In the genomic region with DNA sequence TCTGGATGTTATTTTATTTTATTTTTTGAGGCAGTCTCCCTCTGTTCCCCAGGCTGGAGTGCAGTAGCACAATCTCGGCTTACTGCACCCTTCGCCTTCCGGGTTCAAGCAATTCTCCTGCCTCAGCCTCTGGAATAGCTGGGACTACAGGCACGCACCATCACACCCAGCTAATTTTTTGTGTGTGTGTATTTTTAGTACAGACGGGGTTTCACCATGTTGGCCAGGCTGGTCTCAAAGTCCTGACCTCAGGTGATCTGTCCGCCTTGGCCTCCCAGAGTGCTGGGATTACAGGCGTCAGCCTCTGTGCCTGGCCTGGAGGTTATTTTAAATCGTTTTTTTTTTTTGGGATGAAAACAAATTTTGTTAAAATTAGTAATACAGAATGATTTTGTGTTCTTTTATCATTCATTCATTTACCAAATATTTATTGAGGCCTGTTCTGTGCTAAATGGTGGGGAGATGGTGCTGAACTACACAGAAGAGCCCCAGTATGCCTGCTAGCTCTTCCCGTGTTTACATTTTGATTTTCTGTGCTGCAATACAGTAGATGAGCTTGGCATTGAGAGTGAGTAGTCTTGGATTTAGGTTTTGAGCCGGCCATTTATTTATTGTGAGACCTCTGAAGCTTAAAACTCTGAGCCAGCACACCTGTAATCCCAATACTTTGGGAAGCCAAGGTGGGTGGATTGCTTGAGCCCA, we compare ENCODE assay signal across 21 cellular contexts. TPM values are rescaled to one million over a fixed set of nuclear protein-coding genes. Genes with fewer than 3 reads are reported as not detected.
DNase-seq lines count a peak whose midpoint lies in the region; ATAC-seq and TF ChIP-seq lines count a peak whose summit lies in the region.
"Had no signal": no experiment of that assay in that cellular context is flagged by ENCODE, and none has a peak within 500 bp of the region (broad histone marks: within the 10 kb centered on the region; RNA-seq: fewer than 3 reads in every experiment).

No MANE protein-coding gene starts in this region.

- H3K4me3 Mint-ChIP-seq in natural killer cell = no peak overlapping the region
- no peak overlapping the region for H3K4me3 Mint-ChIP-seq in natural killer cell treated with Interleukin-12 subunit alpha and Interleukin-12 subunit beta and Interleukin-15 and Interleukin-18, amount 100 ng/mL, for 72 hours
- H3K4me3 Mint-ChIP-seq in neural progenitor cell = no peak overlapping the region
- H3K4me3 Mint-ChIP-seq in activated CD8-positive, alpha-beta memory T cell treated with anti-CD3 and anti-CD28 coated beads, Interleukin-2, amount 10 ng/mL, durations not matched to agents 7 days and 5 days = no peak overlapping the region
- no peak overlapping the region for H3K4me3 Mint-ChIP-seq in CD14-positive monocyte
- H3K4me3 Mint-ChIP-seq: stimulated activated memory B cell treated with anti-CD40 and anti-IgM and Interleukin-4, amounts not matched to agents 10 μg/mL and 1 μg/mL and 100 μg/mL, for 72 hours had no signal

- peaks cover 85% of the 10 kb centered on the region for H4K20me1 ChIP-seq in neural progenitor cell (ENCODE audit: low read depth)

- H3K36me3 ChIP-seq in neural progenitor cell = no peaks in the 10 kb centered on the region
- H3K36me3 ChIP-seq: ascending aorta, pancreas, Peyer's patch, transverse colon had no signal

- no peak for DNase-seq in natural killer cell
- DNase-seq in natural killer cell treated with Interleukin-12 subunit alpha and Interleukin-12 subunit beta and Interleukin-15 and Interleukin-18, amount 100 ng/mL, for 72 hours (ENCODE audit: low spot score) = no peak
- DNase-seq in left ventricle myocardium superior = peak; percentile 35
- no peak for DNase-seq in neural progenitor cell (ENCODE audit: low spot score)
- no peak for DNase-seq in hippocampal formation (lab: John Stamatoyannopoulos, UW)
- no peak for DNase-seq in activated CD8-positive, alpha-beta memory T cell treated with anti-CD3 and anti-CD28 coated beads, Interleukin-2, amount 10 ng/mL, durations not matched to agents 7 days and 5 days
- DNase-seq in CD14-positive monocyte (ENCODE audit: low spot score) = no peak
- no peak for DNase-seq in activated effector memory CD4-positive, alpha-beta T cell treated with anti-CD3 and anti-CD28 coated beads, Interleukin-2, amount 50 U/mL, for 16 hours
- DNase-seq: ACHN; activated naive CD4-positive, alpha-beta T cell treated with Interleukin-2 at 50 U/mL for 16 hours; cortex of kidney; HCEC 1CT; NCI-H1436 treated with DMSO at 0.1 percent for 48 hours; pancreas; Peyer's patch; T1000; transverse colon had no signal

- H3K36me3 Mint-ChIP-seq in natural killer cell (no peaks in the 10 kb centered on the region), neural progenitor cell (peaks cover 2% of the 10 kb centered on the region), CD14-positive monocyte (peaks cover 17 to 40% of the 10 kb centered on the region in 2 donors)
- no peaks in the 10 kb centered on the region for H3K36me3 Mint-ChIP-seq in natural killer cell treated with Interleukin-12 subunit alpha and Interleukin-12 subunit beta and Interleukin-15 and Interleukin-18, amount 100 ng/mL, for 72 hours
- H3K36me3 Mint-ChIP-seq in activated CD8-positive, alpha-beta memory T cell treated with anti-CD3 and anti-CD28 coated beads, Interleukin-2, amount 10 ng/mL, durations not matched to agents 7 days and 5 days = peaks cover 9% of the 10 kb centered on the region
- H3K36me3 Mint-ChIP-seq: stimulated activated memory B cell treated with anti-CD40 and anti-IgM and Interleukin-4, amounts not matched to agents 10 μg/mL and 1 μg/mL and 100 μg/mL, for 72 hours had no signal

- H3K27me3 ChIP-seq in neural progenitor cell = no peaks in the 10 kb centered on the region
- H3K27me3 ChIP-seq: ascending aorta, pancreas, Peyer's patch, transverse colon had no signal

- H3K27me3 Mint-ChIP-seq in natural killer cell (ENCODE audit: low read depth in 2 of 2) = no peaks in the 10 kb centered on the region
- H3K27me3 Mint-ChIP-seq in natural killer cell treated with Interleukin-12 subunit alpha and Interleukin-12 subunit beta and Interleukin-15 and Interleukin-18, amount 100 ng/mL, for 72 hours = no peaks in the 10 kb centered on the region
- H3K27me3 Mint-ChIP-seq in neural progenitor cell (ENCODE audit: insufficient read depth, low read depth) = peaks cover 2% of the 10 kb centered on the region
- no peaks in the 10 kb centered on the region for H3K27me3 Mint-ChIP-seq in activated CD8-positive, alpha-beta memory T cell treated with anti-CD3 and anti-CD28 coated beads, Interleukin-2, amount 10 ng/mL, durations not matched to agents 7 days and 5 days
- H3K27me3 Mint-ChIP-seq in CD14-positive monocyte (ENCODE audit: low read depth in 3 of 3) = no peaks in the 10 kb centered on the region
- H3K27me3 Mint-ChIP-seq: stimulated activated memory B cell treated with anti-CD40 and anti-IgM and Interleukin-4, amounts not matched to agents 10 μg/mL and 1 μg/mL and 100 μg/mL, for 72 hours had no signal

- H3K4me2 ChIP-seq in neural progenitor cell = peak overlapping the region; percentile 91

- no peak for ATAC-seq in natural killer cell
- ATAC-seq in natural killer cell treated with Interleukin-12 subunit alpha and Interleukin-12 subunit beta and Interleukin-15 and Interleukin-18, amount 100 ng/mL, for 72 hours = no peak
- ATAC-seq in left ventricle myocardium superior = peak; percentile 48
- ATAC-seq in activated CD8-positive, alpha-beta memory T cell treated with anti-CD3 and anti-CD28 coated beads, Interleukin-2, amount 10 ng/mL, durations not matched to agents 7 days and 5 days = no peak
- ATAC-seq: esophagus mucosa; pancreas; SK-N-SH treated with all-trans-retinoic acid at 6 μM for 48 hours; stimulated activated memory B cell treated with anti-CD40 and anti-IgM and Interleukin-4, amounts not matched to agents 10 μg/mL and 1 μg/mL and 100 μg/mL, for 72 hours had no signal

- H3K4me1 ChIP-seq in neural progenitor cell = peaks cover 48% of the 10 kb centered on the region

- CTCF ChIA-PET in activated CD8-positive, alpha-beta memory T cell treated with anti-CD3 and anti-CD28 coated beads, Interleukin-2, amount 10 ng/mL, durations not matched to agents 7 days and 5 days (lab: Charles Lee) = interaction anchor here (0.7 to 1.5 kb wide), 3 partner anchors 13 to 199 kb away, joined by 3 to 4 read pairs (median 3); no protein-coding TSS in a partner anchor

- H3K27ac Mint-ChIP-seq in natural killer cell (peak overlapping the region; percentile 81), neural progenitor cell (no peak overlapping the region), CD14-positive monocyte (peak overlapping the region in 1 of 7 donors; percentile 47)
- H3K27ac Mint-ChIP-seq in natural killer cell treated with Interleukin-12 subunit alpha and Interleukin-12 subunit beta and Interleukin-15 and Interleukin-18, amount 100 ng/mL, for 72 hours = peak overlapping the region in 1 of 2 donors; percentile 33
- no peak overlapping the region for H3K27ac Mint-ChIP-seq in activated CD8-positive, alpha-beta memory T cell treated with anti-CD3 and anti-CD28 coated beads, Interleukin-2, amount 10 ng/mL, durations not matched to agents 7 days and 5 days
- H3K27ac Mint-ChIP-seq: stimulated activated memory B cell treated with anti-CD40 and anti-IgM and Interleukin-4, amounts not matched to agents 10 μg/mL and 1 μg/mL and 100 μg/mL, for 72 hours had no signal

- TF ChIP-seq CTCF in natural killer cell (IDR thresholded peaks at IDR 0.05) (no peak), neural progenitor cell (IDR thresholded peaks at IDR 0.05) (no peak), CD14-positive monocyte (IDR thresholded peaks at IDR 0.05) (no peak)

- H3K9me3 Mint-ChIP-seq in natural killer cell (no peaks in the 10 kb centered on the region), neural progenitor cell (no peaks in the 10 kb centered on the region), CD14-positive monocyte (no peaks in the 10 kb centered on the region)
- H3K9me3 Mint-ChIP-seq in natural killer cell treated with Interleukin-12 subunit alpha and Interleukin-12 subunit beta and Interleukin-15 and Interleukin-18, amount 100 ng/mL, for 72 hours = no peaks in the 10 kb centered on the region
- no peaks in the 10 kb centered on the region for H3K9me3 Mint-ChIP-seq in activated CD8-positive, alpha-beta memory T cell treated with anti-CD3 and anti-CD28 coated beads, Interleukin-2, amount 10 ng/mL, durations not matched to agents 7 days and 5 days (ENCODE audit: low read depth)
- H3K9me3 Mint-ChIP-seq: stimulated activated memory B cell treated with anti-CD40 and anti-IgM and Interleukin-4, amounts not matched to agents 10 μg/mL and 1 μg/mL and 100 μg/mL, for 72 hours had no signal

- intact Hi-C loops in natural killer cell (cut with micrococcal nuclease) (no loop called here), left ventricle myocardium superior (cut with micrococcal nuclease) (no loop called here), CD14-positive monocyte (cut with micrococcal nuclease) (no loop called here)

- H3K9me3 ChIP-seq in neural progenitor cell (ENCODE audit: low read depth) = no peaks in the 10 kb centered on the region
- H3K9me3 ChIP-seq: ascending aorta, pancreas, Peyer's patch, transverse colon had no signal

- H2AFZ ChIP-seq in neural progenitor cell (replicated peaks) = no peak overlapping the region

- peak overlapping the region; percentile 85 for H3K27ac ChIP-seq in neural progenitor cell

- H3K4me1 Mint-ChIP-seq in natural killer cell (peaks cover 89 to 91% of the 10 kb centered on the region in 2 donors), neural progenitor cell (peaks cover 42% of the 10 kb centered on the region), CD14-positive monocyte (peaks cover 53% of the 10 kb centered on the region)
- H3K4me1 Mint-ChIP-seq in natural killer cell treated with Interleukin-12 subunit alpha and Interleukin-12 subunit beta and Interleukin-15 and Interleukin-18, amount 100 ng/mL, for 72 hours (ENCODE audit: low read depth in 2 of 2) = peaks cover 64 to 74% of the 10 kb centered on the region in 2 donors
- peaks cover 34% of the 10 kb centered on the region for H3K4me1 Mint-ChIP-seq in activated CD8-positive, alpha-beta memory T cell treated with anti-CD3 and anti-CD28 coated beads, Interleukin-2, amount 10 ng/mL, durations not matched to agents 7 days and 5 days

- H3K79me2 ChIP-seq in neural progenitor cell (ENCODE audit: low read depth) = peaks cover 99% of the 10 kb centered on the region

- no peak overlapping the region for H3K9ac ChIP-seq in neural progenitor cell

- peaks cover 32% of the 10 kb centered on the region for H3F3A ChIP-seq in neural progenitor cell (ENCODE audit: low read depth)

- no peak overlapping the region for H3K4me3 ChIP-seq in neural progenitor cell
- H3K4me3 ChIP-seq: ascending aorta, pancreas, Peyer's patch, transverse colon had no signal

RNA-seq across cellular contexts. Expression of a gene that starts 22.7 kb away (rescaled TPM):
- 100 to 1,000 TPM; 383 to 465 (median 452) TPM for total RNA-seq in natural killer cell
- 100 to 1,000 TPM; 259 to 291 TPM for total RNA-seq in natural killer cell treated with Interleukin-12 subunit alpha and Interleukin-12 subunit beta and Interleukin-15 and Interleukin-18, amount 100 ng/mL, for 72 hours
- 228 TPM for total RNA-seq in left ventricle myocardium superior
- 131 and 140 TPM in 2 replicates for total RNA-seq in neural progenitor cell (ENCODE audit: low replicate concordance)
- total RNA-seq in activated CD8-positive, alpha-beta memory T cell treated with anti-CD3 and anti-CD28 coated beads, Interleukin-2, amount 10 ng/mL, durations not matched to agents 7 days and 5 days = 100 to 1,000 TPM; 251 to 260 TPM
- polyA plus RNA-seq in CD14-positive monocyte = 100 to 1,000 TPM in 1 of 2 donors, 10 to 100 TPM in 1; 76.1 to 103 TPM

Comparison
In these comparisons a context has a peak if more than half of its experiments do, and no peak if none do; other contexts are left out.
1. H3K27ac Mint-ChIP-seq: peak in natural killer cell (2 of 2); none in neural progenitor cell (single experiment) and activated CD8-positive, alpha-beta memory T cell treated with anti-CD3 and anti-CD28 coated beads, Interleukin-2, amount 10 ng/mL, durations not matched to agents 7 days and 5 days (single experiment).